1 cellular context compared by ENCODE assay signal in the genomic region with DNA sequence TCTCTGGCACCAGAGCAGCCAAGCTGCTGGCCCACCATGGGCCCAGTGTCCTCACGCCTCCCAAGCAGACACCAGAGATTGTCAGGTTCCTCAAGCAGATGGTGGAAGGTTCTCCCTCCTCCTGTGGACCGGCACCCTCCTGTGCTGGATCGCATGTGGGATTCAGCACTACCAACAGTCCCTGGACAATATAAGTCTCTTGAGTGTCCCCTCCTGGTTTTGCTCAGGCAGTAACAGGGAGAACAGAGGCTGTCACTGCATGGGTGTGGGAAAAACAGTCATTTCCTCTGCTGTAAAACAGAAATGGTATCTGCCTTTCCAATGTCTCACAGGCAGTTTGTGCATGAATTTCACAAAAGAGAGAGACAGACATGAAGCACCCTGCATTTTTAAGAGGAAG.
TF ChIP-seq lines count a peak whose summit lies in the region.

No MANE protein-coding gene starts in this region.

TF ChIP-seq in K562, 482 proteins besides CTCF, POLR2A, EP300 and RAD21:
- TF ChIP-seq ZBTB34 (CRISPR knock-in tag; IDR thresholded peaks at IDR 0.05) (no peak), HBP1 (CRISPR knock-in tag; IDR thresholded peaks at IDR 0.05) (no peak), ZNF277 (CRISPR knock-in tag; IDR thresholded peaks at IDR 0.05; ENCODE audit: borderline replicate concordance) (no peak), SIRT6 (IDR thresholded peaks at IDR 0.05; ENCODE audit: low read depth, low read length) (no peak), HMGN3 (IDR thresholded peaks at IDR 0.05; ENCODE audit: borderline replicate concordance, extremely low read depth, insufficient read length, low read depth, low read length) (no peak), GTF2E2 (tag; IDR thresholded peaks at IDR 0.05) (no peak), EP400 (IDR thresholded peaks at IDR 0.05) (no peak), ZNF436 (CRISPR knock-in tag; IDR thresholded peaks at IDR 0.05) (no peak), MAFG (tag; conservative IDR thresholded peaks at IDR 0.05) (no peak), LARP7 (IDR thresholded peaks at IDR 0.05) (no peak), CAMTA2 (CRISPR knock-in tag; conservative IDR thresholded peaks at IDR 0.05) (no peak), ZNF586 (CRISPR knock-in tag; conservative IDR thresholded peaks at IDR 0.05) (no peak), ZNF398 (CRISPR knock-in tag; IDR thresholded peaks at IDR 0.05) (no peak), PYGO2 (tag; IDR thresholded peaks at IDR 0.05) (no peak)
